28 cellular contexts compared by ENCODE assay signal in genomic region chr7:77362905-77363304, GRCh38. TPM values are rescaled to one million over a fixed set of nuclear protein-coding genes. Genes with fewer than 3 reads are reported as not detected.
"Had no signal": no experiment of that assay in that cellular context is flagged by ENCODE, and none has a peak within 500 bp of the region (broad histone marks: within the 10 kb centered on the region; RNA-seq: fewer than 3 reads in every experiment).

No MANE protein-coding gene starts in this region.

- H3K27ac ChIP-seq: ascending aorta, body of pancreas, Peyer's patch, RWPE1, SJCRH30 had no signal

- H3K9me3 ChIP-seq: ascending aorta, body of pancreas, Peyer's patch, SK-N-SH had no signal

- H3K9ac ChIP-seq: SK-N-SH had no signal

- H3K27me3 Mint-ChIP-seq: activated CD4-positive, alpha-beta memory T cell treated with anti-CD3 and anti-CD28 coated beads for 36 hours; activated CD4-positive, alpha-beta T cell treated with anti-CD3 and anti-CD28 coated beads, Interleukin-2, amount 10 ng/mL, durations not matched to agents 7 days and 5 days; activated naive CD8-positive, alpha-beta T cell treated with anti-CD3 and anti-CD28 coated beads, Interleukin-2, amount 50 U/mL, for 24 hours had no signal

- H3K27ac Mint-ChIP-seq: activated CD4-positive, alpha-beta memory T cell treated with anti-CD3 and anti-CD28 coated beads for 36 hours; activated CD4-positive, alpha-beta T cell treated with anti-CD3 and anti-CD28 coated beads, Interleukin-2, amount 10 ng/mL, durations not matched to agents 7 days and 5 days; activated naive CD4-positive, alpha-beta T cell treated with anti-CD3 and anti-CD28 coated beads, Interleukin-2, amount 50 U/mL, for 72 hours; activated naive CD8-positive, alpha-beta T cell treated with anti-CD3 and anti-CD28 coated beads, Interleukin-2, amount 50 U/mL, for 24 hours; WTC11 had no signal

- DNase-seq: activated CD4-positive, alpha-beta memory T cell treated with anti-CD3 and anti-CD28 coated beads for 36 hours; activated CD4-positive, alpha-beta T cell treated with anti-CD3 and anti-CD28 coated beads, Interleukin-2, amount 10 ng/mL, durations not matched to agents 7 days and 5 days; activated CD4-positive, CD25-positive, alpha-beta regulatory T cell treated with anti-CD3 and anti-CD28 coated beads, Interleukin-2, amount 50 U/mL, for 72 hours; activated CD8-positive, alpha-beta memory T cell treated with anti-CD3 and anti-CD28 coated beads for 24 hours; activated effector memory CD4-positive, alpha-beta T cell treated with anti-CD3 and anti-CD28 coated beads, Interleukin-2, amount 50 U/mL, for 16 hours; activated naive CD4-positive, alpha-beta T cell treated with Interleukin-2 at 50 U/mL for 16 hours; activated naive CD8-positive, alpha-beta T cell treated with anti-CD3 and anti-CD28 coated beads, Interleukin-2, amount 50 U/mL, for 24 hours; activated T-cell treated with anti-CD3 and anti-CD28 coated beads, Interleukin-2, amount 50 U/mL, for 4 hours; amniotic stem cell; body of pancreas; central memory CD4-positive, alpha-beta T cell; Kasumi-1; NCI-H1105 treated with DMSO at 0.1 percent for 48 hours; NCI-H1436 treated with DMSO at 0.1 percent for 48 hours; NCI-H187; NCI-H2081; NCI-H510A treated with DMSO at 0.1 percent for 48 hours; NCI-H748 treated with DMSO at 0.1 percent for 48 hours; Peyer's patch; Right ventricle myocardium superior; SJCRH30; SK-N-SH; T-helper 1 cell had no signal

- H3K27me3 ChIP-seq: ascending aorta, body of pancreas, Peyer's patch, SJCRH30 had no signal

- H3K36me3 ChIP-seq: Peyer's patch, SJCRH30 had no signal

- H3K4me3 ChIP-seq: ascending aorta, body of pancreas, Peyer's patch, SJCRH30 had no signal

- H3K4me1 ChIP-seq: ascending aorta had no signal

- H3K4me2 ChIP-seq: SK-N-SH had no signal

- H3K4me1 Mint-ChIP-seq: activated naive CD8-positive, alpha-beta T cell treated with anti-CD3 and anti-CD28 coated beads, Interleukin-2, amount 50 U/mL, for 24 hours; WTC11 had no signal

- H3K36me3 Mint-ChIP-seq: WTC11 had no signal

- H3K4me3 Mint-ChIP-seq: activated CD4-positive, alpha-beta memory T cell treated with anti-CD3 and anti-CD28 coated beads for 36 hours; activated CD4-positive, alpha-beta T cell treated with anti-CD3 and anti-CD28 coated beads, Interleukin-2, amount 10 ng/mL, durations not matched to agents 7 days and 5 days; activated naive CD8-positive, alpha-beta T cell treated with anti-CD3 and anti-CD28 coated beads, Interleukin-2, amount 50 U/mL, for 24 hours; activated T-cell treated with anti-CD3 and anti-CD28 coated beads, Interleukin-2, amount 50 U/mL, for 4 hours; WTC11 had no signal

- FAIRE-seq: bronchial epithelial cell had no signal

- ATAC-seq: activated naive CD4-positive, alpha-beta T cell treated with anti-CD3 and anti-CD28 coated beads, Interleukin-2, amount 50 U/mL, for 72 hours; activated naive CD8-positive, alpha-beta T cell treated with anti-CD3 and anti-CD28 coated beads, Interleukin-2, amount 50 U/mL, for 24 hours; activated T-cell treated with anti-CD3 and anti-CD28 coated beads, Interleukin-2, amount 50 U/mL, for 4 hours; body of pancreas; WTC11 had no signal

RNA-seq across cellular contexts. Expression of gene GSAP, which starts 53.2 kb away (rescaled TPM):
- total RNA-seq: SJCRH30 had no signal
